ENCODE assay signal across 36 cellular contexts in genomic region chr16:929227-929669, GRCh38. TPM values are rescaled to one million over a fixed set of nuclear protein-coding genes. Genes with fewer than 3 reads are reported as not detected.
"Had no signal": no experiment of that assay in that cellular context is flagged by ENCODE, and none has a peak within 500 bp of the region (broad histone marks: within the 10 kb centered on the region; RNA-seq: fewer than 3 reads in every experiment).

No MANE protein-coding gene starts in this region.

- H3K36me3 Mint-ChIP-seq: natural killer cell had no signal

- H3K79me2 ChIP-seq: hepatocyte had no signal

- H3K4me1 ChIP-seq: gastrocnemius medialis, prostate gland, uterus had no signal

- H3K27ac ChIP-seq: cardiac muscle cell, coronary artery, dorsolateral prefrontal cortex, gastrocnemius medialis, hepatocyte, left ventricle myocardium inferior, ovary, prostate gland, skin epidermis, uterus had no signal

- H3K27me3 Mint-ChIP-seq: activated B cell treated with CpG ODN at 0.5 μM for 24 hours; activated CD8-positive, alpha-beta T cell treated with anti-CD3 and anti-CD28 coated beads for 36 hours; activated naive CD8-positive, alpha-beta T cell; brain; stimulated activated memory B cell treated with anti-CD40 and anti-IgM and Interleukin-4, amounts not matched to agents 10 μg/mL and 1 μg/mL and 100 μg/mL, for 72 hours; stimulated activated naive CD8-positive, alpha-beta T cell treated with anti-CD3 and anti-CD28 coated beads, Interleukin-15, amount 100 ng/mL, for 72 hours; T-helper 17 cell; type B pancreatic cell had no signal

- H3K4me3 ChIP-seq: cardiac muscle cell, coronary artery, dorsolateral prefrontal cortex, gastrocnemius medialis, hepatocyte, left ventricle myocardium inferior, lung, ovary, prostate gland, skin epidermis, uterus had no signal

- H3K27me3 ChIP-seq: cardiac muscle cell, dorsolateral prefrontal cortex, gastrocnemius medialis, hepatocyte, ovary, uterus had no signal

- H3K9me3 Mint-ChIP-seq: activated B cell treated with CpG ODN at 0.5 μM for 24 hours, natural killer cell had no signal

- H3K4me1 Mint-ChIP-seq: activated B cell treated with CpG ODN at 0.5 μM for 24 hours; brain; natural killer cell; stimulated activated memory B cell treated with anti-CD40 and anti-IgM and Interleukin-4, amounts not matched to agents 10 μg/mL and 1 μg/mL and 100 μg/mL, for 72 hours; stimulated activated naive CD8-positive, alpha-beta T cell treated with anti-CD3 and anti-CD28 coated beads, Interleukin-15, amount 100 ng/mL, for 72 hours had no signal

- H3K36me3 ChIP-seq: ovary, prostate gland, uterus had no signal

- H3K9me3 ChIP-seq: gastrocnemius medialis, left ventricle myocardium inferior, ovary, prostate gland, uterus had no signal

- H3K27ac Mint-ChIP-seq: activated B cell treated with CpG ODN at 0.5 μM for 24 hours; activated CD8-positive, alpha-beta T cell treated with anti-CD3 and anti-CD28 coated beads for 36 hours; activated naive CD8-positive, alpha-beta T cell; activated T-cell treated with anti-CD3 and anti-CD28 coated beads, Interleukin-2, amount 50 U/mL, for 72 hours; brain; natural killer cell; stimulated activated memory B cell treated with anti-CD40 and anti-IgM and Interleukin-4, amounts not matched to agents 10 μg/mL and 1 μg/mL and 100 μg/mL, for 72 hours; T-helper 17 cell; type B pancreatic cell had no signal

- ATAC-seq: activated CD8-positive, alpha-beta T cell treated with anti-CD3 and anti-CD28 coated beads for 36 hours; activated T-cell treated with anti-CD3 and anti-CD28 coated beads, Interleukin-2, amount 50 U/mL, for 72 hours; gastrocnemius medialis; natural killer cell; sciatic nerve; T-helper 17 cell had no signal

- H3K4me2 ChIP-seq: hepatocyte had no signal

- H2AFZ ChIP-seq: hepatocyte had no signal

- H3K4me3 Mint-ChIP-seq: activated B cell treated with CpG ODN at 0.5 μM for 24 hours; activated CD8-positive, alpha-beta T cell treated with anti-CD3 and anti-CD28 coated beads for 36 hours; activated naive CD8-positive, alpha-beta T cell; activated T-cell treated with anti-CD3 and anti-CD28 coated beads, Interleukin-2, amount 50 U/mL, for 72 hours; brain; natural killer cell; stimulated activated memory B cell treated with anti-CD40 and anti-IgM and Interleukin-4, amounts not matched to agents 10 μg/mL and 1 μg/mL and 100 μg/mL, for 72 hours; stimulated activated naive CD8-positive, alpha-beta T cell treated with anti-CD3 and anti-CD28 coated beads, Interleukin-15, amount 100 ng/mL, for 72 hours; T-helper 17 cell; type B pancreatic cell had no signal

- DNase-seq: activated B cell treated with CpG ODN at 0.5 μM for 24 hours; activated CD4-positive, alpha-beta T cell treated with anti-CD3 and anti-CD28 coated beads, Interleukin-2, amount 50 U/mL, for 1 hour; activated CD8-positive, alpha-beta T cell treated with anti-CD3 and anti-CD28 coated beads for 36 hours; activated naive CD4-positive, alpha-beta T cell; activated T-cell treated with anti-CD3 and anti-CD28 coated beads for 4 hours; activated T-cell treated with anti-CD3 and anti-CD28 coated beads, Interleukin-2, amount 50 U/mL, for 72 hours; anterior cingulate cortex; cerebellar nuclear complex; effector memory CD4-positive, alpha-beta T cell; erythroblast; gastrocnemius medialis; glutamatergic neuron; left ventricle myocardium inferior; mesendoderm; natural killer cell; ovary; retina; stimulated activated CD4-positive, alpha-beta T cell treated with anti-CD3 and anti-CD28 coated beads, Interleukin-1b, Interleukin-23, amount 100 ng/mL, for 48 hours; stimulated activated CD4-positive, alpha-beta T cell treated with anti-CD3 and anti-CD28 coated beads, Interleukin-4, amount 100 ng/mL, for 4 hours; stimulated activated CD8-positive, alpha-beta memory T cell treated with anti-CD3 and anti-CD28 coated beads, Interleukin-4, amount 100 ng/mL, for 48 hours; stimulated activated naive CD8-positive, alpha-beta T cell treated with anti-CD3 and anti-CD28 coated beads, Interleukin-15, amount 100 ng/mL, for 72 hours; substantia nigra; T-helper 17 cell; uterus had no signal

RNA-seq across cellular contexts. Expression of gene SOX8, which starts 52.3 kb away (rescaled TPM):
- total RNA-seq: natural killer cell had no signal
